Comparison of ENCODE assay signal across 8 cellular contexts in genomic region chr1:24364975-24365678, GRCh38. TPM values are rescaled to one million over a fixed set of nuclear protein-coding genes. Genes with fewer than 3 reads are reported as not detected.
A peak's percentile ranks its signal among the peaks of the same experiment; 100 is the strongest.
DNase-seq lines count a peak whose midpoint lies in the region; ATAC-seq and TF ChIP-seq lines count a peak whose summit lies in the region.

No MANE protein-coding gene starts in this region.

- CTCF ChIA-PET in PC-3 (lab: Charles Lee) = interaction anchor here (0.7 to 1.7 kb wide), 3 partner anchors 10 to 163 kb away, joined by 3 to 12 read pairs (median 4); no protein-coding TSS in a partner anchor

- H3K4me1 ChIP-seq in PC-3 (ENCODE audit: insufficient read depth, low read length) (peaks cover 42% of the 10 kb centered on the region), skeletal muscle satellite cell (ENCODE audit: control insufficient read depth, insufficient read depth, low read length) (peaks cover 37% of the 10 kb centered on the region)

- peaks cover 4% of the 10 kb centered on the region for H3F3A ChIP-seq in PC-3 (ENCODE audit: low read length, unreplicated experiment)

- no peaks in the 10 kb centered on the region for H3K9me2 ChIP-seq in PC-3 (replicated peaks; ENCODE audit: low read length)

- H3K36me3 ChIP-seq in PC-3 (ENCODE audit: low read depth, low read length) = no peaks in the 10 kb centered on the region
- no peaks in the 10 kb centered on the region for H3K36me3 ChIP-seq in skeletal muscle satellite cell (ENCODE audit: insufficient read depth, low read length)

- H2AFZ ChIP-seq in PC-3 (ENCODE audit: low read length) = no peak overlapping the region

- no peaks in the 10 kb centered on the region for H3K79me2 ChIP-seq in PC-3 (ENCODE audit: low read length)

- H3K9me3 ChIP-seq in PC-3 (ENCODE audit: low read length) (no peaks in the 10 kb centered on the region), skeletal muscle satellite cell (replicated peaks; ENCODE audit: low read length) (no peaks in the 10 kb centered on the region)

- H3K4me3 ChIP-seq in PC-3 (ENCODE audit: low read length) (peak overlapping the region; percentile 38; the same call in 1 of the 2 replicates), skeletal muscle satellite cell (ENCODE audit: low read length) (no peak overlapping the region)

- H3K27me3 ChIP-seq in PC-3 (ENCODE audit: low read length) (no peaks in the 10 kb centered on the region), skeletal muscle satellite cell (ENCODE audit: control insufficient read depth, insufficient read depth, low read length) (no peaks in the 10 kb centered on the region)

- ATAC-seq in GM21576 (IDR thresholded peaks at IDR 0.05; ENCODE audit: unreplicated experiment) (peak; percentile 49), PC-3 (peak; percentile 80), HG03439 (IDR thresholded peaks at IDR 0.05; ENCODE audit: unreplicated experiment) (no peak), HG03469 (IDR thresholded peaks at IDR 0.05; ENCODE audit: unreplicated experiment) (no peak)

- H3K4me2 ChIP-seq in PC-3 (ENCODE audit: low read length) = peak overlapping the region; percentile 83
- H3K4me2 ChIP-seq in skeletal muscle satellite cell (ENCODE audit: low read length) = peak overlapping the region; percentile 56

- DNase-seq in CD1c-positive myeloid dendritic cell (ENCODE audit: extremely low spot score) (peak; percentile 80), PC-3 (peak; percentile 97), dermis blood vessel endothelial cell (peak; percentile 27), iPS-NIHi7 (ENCODE audit: extremely low spot score) (no peak)

- POLR2A ChIA-PET in PC-3 (lab: Charles Lee; ENCODE audit: unreplicated experiment) = interaction anchor here (0.5 to 1.0 kb wide), 6 partner anchors 43 to 163 kb away, joined by 3 to 5 read pairs (median 4); no protein-coding TSS in a partner anchor

- no peaks in the 10 kb centered on the region for H4K20me1 ChIP-seq in PC-3 (ENCODE audit: low read length)

- intact Hi-C loops in PC-3 (cut with micrococcal nuclease) = no loop called here

- no peak for TF ChIP-seq CTCF in PC-3 (conservative IDR thresholded peaks at IDR 0.05; ENCODE audit: low read depth, low read length)

- H3K9ac ChIP-seq in PC-3 (ENCODE audit: low read length) (peak overlapping the region; percentile 93), skeletal muscle satellite cell (ENCODE audit: low read depth, low read length) (peak overlapping the region; percentile 8)

- H3K27ac ChIP-seq in PC-3 (ENCODE audit: low read length) = peak overlapping the region; percentile 100

- no TSS peak for BruUV-seq in PC-3 (replicated peaks; lab: Mats Ljungman, UMichigan)

RNA-seq across cellular contexts. Expression of gene GRHL3, which starts 46.0 kb away (rescaled TPM):
- total RNA-seq in PC-3 (2014; rRNA removed) (3.5 and 7.8 TPM in 2 replicates), dermis blood vessel endothelial cell (not detected in 2 replicates)
- 0.25 TPM in 1 of 2 replicates, not detected in the other for total RNA-seq in skeletal muscle satellite cell (2012; rRNA removed)

RNA-seq across cellular contexts. Expression of gene STPG1, which starts 48.5 kb away (rescaled TPM):
- total RNA-seq in PC-3 (2014; rRNA removed) (12.8 and 14.9 TPM in 2 replicates), dermis blood vessel endothelial cell (1.9 and 2.1 TPM in 2 replicates)
- total RNA-seq in skeletal muscle satellite cell (2012; rRNA removed) = 3.5 and 3.8 TPM in 2 replicates

RNA-seq across cellular contexts. Expression of gene NIPAL3, which starts 50.5 kb away (rescaled TPM):
- total RNA-seq in PC-3 (2014; rRNA removed) (35.2 and 43.7 TPM in 2 replicates), dermis blood vessel endothelial cell (25.4 and 31.7 TPM in 2 replicates)
- total RNA-seq in skeletal muscle satellite cell (2012; rRNA removed) = 13.7 and 18.3 TPM in 2 replicates

Comparison
In these comparisons a context has a peak if more than half of its experiments do, and no peak if none do; other contexts are left out.
1. ATAC-seq: peak in GM21576 (single experiment) and PC-3 (single experiment); none in HG03439 (single experiment) and HG03469 (single experiment).